Comparison of ENCODE assay signal across 1 cellular context in genomic region chr1:205375816-205376545, GRCh38.
TF ChIP-seq lines count a peak whose summit lies in the region.

No MANE protein-coding gene starts in this region.

TF ChIP-seq in HCT116, 20 proteins besides CTCF, POLR2A, EP300 and RAD21:
- TF ChIP-seq SRF (IDR thresholded peaks at IDR 0.05; ENCODE audit: low read depth) (peak; percentile 98), MAX (IDR thresholded peaks at IDR 0.05) (no peak)
TF ChIP-seq in HCT116: peak in this region for 1.
